Comparison of ENCODE assay signal across 1 cellular context in the genomic region with DNA sequence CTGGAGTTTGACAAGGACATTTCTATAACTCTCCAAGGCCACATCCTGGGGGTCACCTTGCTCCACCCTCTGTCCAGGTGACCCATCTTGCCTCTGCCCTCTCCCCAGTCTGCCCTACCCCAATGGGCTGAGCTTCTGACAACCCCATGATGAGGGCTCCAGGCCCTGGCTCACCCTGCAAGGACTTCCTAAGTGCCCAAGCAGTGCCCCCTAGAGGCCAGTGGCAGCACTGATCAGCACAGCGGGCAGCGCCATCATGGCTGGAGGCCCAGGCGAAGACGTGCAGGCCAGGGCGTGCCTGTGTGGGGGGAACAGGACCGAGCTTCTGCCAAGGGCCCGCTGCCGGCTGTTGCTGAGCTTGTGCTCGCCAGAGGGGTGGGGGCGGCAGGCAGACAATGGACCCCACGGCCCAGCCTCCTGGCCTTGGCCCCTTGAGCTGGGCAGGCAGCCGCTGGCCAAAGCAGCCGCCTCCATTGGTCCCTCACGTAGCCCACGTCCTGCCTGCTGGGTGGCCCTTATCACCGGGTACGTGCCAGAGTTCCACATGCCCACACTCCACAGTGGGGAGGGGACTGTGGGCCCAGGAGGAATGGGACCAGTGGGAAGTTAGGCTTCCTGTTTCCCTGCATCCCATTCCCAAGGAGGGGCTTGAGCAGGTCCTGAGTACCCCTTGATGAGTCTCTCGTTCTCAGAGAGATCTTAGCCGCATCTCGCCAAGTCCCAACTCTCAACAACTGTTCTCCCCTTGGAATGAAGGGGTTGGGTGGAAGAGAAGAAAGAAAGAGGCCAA.
TF ChIP-seq lines count a peak whose summit lies in the region.

No MANE protein-coding gene starts in this region.

TF ChIP-seq in K562, 482 proteins besides CTCF, POLR2A, EP300 and RAD21 (continued from another document and continues in another):
- TF ChIP-seq, protein P1, sequence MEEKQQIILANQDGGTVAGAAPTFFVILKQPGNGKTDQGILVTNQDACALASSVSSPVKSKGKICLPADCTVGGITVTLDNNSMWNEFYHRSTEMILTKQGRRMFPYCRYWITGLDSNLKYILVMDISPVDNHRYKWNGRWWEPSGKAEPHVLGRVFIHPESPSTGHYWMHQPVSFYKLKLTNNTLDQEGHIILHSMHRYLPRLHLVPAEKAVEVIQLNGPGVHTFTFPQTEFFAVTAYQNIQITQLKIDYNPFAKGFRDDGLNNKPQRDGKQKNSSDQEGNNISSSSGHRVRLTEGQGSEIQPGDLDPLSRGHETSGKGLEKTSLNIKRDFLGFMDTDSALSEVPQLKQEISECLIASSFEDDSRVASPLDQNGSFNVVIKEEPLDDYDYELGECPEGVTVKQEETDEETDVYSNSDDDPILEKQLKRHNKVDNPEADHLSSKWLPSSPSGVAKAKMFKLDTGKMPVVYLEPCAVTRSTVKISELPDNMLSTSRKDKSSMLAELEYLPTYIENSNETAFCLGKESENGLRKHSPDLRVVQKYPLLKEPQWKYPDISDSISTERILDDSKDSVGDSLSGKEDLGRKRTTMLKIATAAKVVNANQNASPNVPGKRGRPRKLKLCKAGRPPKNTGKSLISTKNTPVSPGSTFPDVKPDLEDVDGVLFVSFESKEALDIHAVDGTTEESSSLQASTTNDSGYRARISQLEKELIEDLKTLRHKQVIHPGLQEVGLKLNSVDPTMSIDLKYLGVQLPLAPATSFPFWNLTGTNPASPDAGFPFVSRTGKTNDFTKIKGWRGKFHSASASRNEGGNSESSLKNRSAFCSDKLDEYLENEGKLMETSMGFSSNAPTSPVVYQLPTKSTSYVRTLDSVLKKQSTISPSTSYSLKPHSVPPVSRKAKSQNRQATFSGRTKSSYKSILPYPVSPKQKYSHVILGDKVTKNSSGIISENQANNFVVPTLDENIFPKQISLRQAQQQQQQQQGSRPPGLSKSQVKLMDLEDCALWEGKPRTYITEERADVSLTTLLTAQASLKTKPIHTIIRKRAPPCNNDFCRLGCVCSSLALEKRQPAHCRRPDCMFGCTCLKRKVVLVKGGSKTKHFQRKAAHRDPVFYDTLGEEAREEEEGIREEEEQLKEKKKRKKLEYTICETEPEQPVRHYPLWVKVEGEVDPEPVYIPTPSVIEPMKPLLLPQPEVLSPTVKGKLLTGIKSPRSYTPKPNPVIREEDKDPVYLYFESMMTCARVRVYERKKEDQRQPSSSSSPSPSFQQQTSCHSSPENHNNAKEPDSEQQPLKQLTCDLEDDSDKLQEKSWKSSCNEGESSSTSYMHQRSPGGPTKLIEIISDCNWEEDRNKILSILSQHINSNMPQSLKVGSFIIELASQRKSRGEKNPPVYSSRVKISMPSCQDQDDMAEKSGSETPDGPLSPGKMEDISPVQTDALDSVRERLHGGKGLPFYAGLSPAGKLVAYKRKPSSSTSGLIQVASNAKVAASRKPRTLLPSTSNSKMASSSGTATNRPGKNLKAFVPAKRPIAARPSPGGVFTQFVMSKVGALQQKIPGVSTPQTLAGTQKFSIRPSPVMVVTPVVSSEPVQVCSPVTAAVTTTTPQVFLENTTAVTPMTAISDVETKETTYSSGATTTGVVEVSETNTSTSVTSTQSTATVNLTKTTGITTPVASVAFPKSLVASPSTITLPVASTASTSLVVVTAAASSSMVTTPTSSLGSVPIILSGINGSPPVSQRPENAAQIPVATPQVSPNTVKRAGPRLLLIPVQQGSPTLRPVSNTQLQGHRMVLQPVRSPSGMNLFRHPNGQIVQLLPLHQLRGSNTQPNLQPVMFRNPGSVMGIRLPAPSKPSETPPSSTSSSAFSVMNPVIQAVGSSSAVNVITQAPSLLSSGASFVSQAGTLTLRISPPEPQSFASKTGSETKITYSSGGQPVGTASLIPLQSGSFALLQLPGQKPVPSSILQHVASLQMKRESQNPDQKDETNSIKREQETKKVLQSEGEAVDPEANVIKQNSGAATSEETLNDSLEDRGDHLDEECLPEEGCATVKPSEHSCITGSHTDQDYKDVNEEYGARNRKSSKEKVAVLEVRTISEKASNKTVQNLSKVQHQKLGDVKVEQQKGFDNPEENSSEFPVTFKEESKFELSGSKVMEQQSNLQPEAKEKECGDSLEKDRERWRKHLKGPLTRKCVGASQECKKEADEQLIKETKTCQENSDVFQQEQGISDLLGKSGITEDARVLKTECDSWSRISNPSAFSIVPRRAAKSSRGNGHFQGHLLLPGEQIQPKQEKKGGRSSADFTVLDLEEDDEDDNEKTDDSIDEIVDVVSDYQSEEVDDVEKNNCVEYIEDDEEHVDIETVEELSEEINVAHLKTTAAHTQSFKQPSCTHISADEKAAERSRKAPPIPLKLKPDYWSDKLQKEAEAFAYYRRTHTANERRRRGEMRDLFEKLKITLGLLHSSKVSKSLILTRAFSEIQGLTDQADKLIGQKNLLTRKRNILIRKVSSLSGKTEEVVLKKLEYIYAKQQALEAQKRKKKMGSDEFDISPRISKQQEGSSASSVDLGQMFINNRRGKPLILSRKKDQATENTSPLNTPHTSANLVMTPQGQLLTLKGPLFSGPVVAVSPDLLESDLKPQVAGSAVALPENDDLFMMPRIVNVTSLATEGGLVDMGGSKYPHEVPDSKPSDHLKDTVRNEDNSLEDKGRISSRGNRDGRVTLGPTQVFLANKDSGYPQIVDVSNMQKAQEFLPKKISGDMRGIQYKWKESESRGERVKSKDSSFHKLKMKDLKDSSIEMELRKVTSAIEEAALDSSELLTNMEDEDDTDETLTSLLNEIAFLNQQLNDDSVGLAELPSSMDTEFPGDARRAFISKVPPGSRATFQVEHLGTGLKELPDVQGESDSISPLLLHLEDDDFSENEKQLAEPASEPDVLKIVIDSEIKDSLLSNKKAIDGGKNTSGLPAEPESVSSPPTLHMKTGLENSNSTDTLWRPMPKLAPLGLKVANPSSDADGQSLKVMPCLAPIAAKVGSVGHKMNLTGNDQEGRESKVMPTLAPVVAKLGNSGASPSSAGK (IDR thresholded peaks at IDR 0.05), result 0 out of 2 replicates have a peak, but pooled peaks have one; percentile 66
- TF ChIP-seq, protein P2, sequence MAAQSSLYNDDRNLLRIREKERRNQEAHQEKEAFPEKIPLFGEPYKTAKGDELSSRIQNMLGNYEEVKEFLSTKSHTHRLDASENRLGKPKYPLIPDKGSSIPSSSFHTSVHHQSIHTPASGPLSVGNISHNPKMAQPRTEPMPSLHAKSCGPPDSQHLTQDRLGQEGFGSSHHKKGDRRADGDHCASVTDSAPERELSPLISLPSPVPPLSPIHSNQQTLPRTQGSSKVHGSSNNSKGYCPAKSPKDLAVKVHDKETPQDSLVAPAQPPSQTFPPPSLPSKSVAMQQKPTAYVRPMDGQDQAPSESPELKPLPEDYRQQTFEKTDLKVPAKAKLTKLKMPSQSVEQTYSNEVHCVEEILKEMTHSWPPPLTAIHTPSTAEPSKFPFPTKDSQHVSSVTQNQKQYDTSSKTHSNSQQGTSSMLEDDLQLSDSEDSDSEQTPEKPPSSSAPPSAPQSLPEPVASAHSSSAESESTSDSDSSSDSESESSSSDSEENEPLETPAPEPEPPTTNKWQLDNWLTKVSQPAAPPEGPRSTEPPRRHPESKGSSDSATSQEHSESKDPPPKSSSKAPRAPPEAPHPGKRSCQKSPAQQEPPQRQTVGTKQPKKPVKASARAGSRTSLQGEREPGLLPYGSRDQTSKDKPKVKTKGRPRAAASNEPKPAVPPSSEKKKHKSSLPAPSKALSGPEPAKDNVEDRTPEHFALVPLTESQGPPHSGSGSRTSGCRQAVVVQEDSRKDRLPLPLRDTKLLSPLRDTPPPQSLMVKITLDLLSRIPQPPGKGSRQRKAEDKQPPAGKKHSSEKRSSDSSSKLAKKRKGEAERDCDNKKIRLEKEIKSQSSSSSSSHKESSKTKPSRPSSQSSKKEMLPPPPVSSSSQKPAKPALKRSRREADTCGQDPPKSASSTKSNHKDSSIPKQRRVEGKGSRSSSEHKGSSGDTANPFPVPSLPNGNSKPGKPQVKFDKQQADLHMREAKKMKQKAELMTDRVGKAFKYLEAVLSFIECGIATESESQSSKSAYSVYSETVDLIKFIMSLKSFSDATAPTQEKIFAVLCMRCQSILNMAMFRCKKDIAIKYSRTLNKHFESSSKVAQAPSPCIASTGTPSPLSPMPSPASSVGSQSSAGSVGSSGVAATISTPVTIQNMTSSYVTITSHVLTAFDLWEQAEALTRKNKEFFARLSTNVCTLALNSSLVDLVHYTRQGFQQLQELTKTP (IDR thresholded peaks at IDR 0.05; ENCODE audit: low read depth in 1 of 2, partially characterized antibody in 2 of 2), result no peak
- peak; percentile 92 for TF ChIP-seq ZNF175 (CRISPR knock-in tag; IDR thresholded peaks at IDR 0.05; ENCODE audit: low read depth)
- TF ChIP-seq BRCA1 (IDR thresholded peaks at IDR 0.05), result no peak
- TF ChIP-seq BRCA1 (CRISPR knock-in tag; IDR thresholded peaks at IDR 0.05), result no peak
- peak; percentile 20; the same call in 1 of the 2 replicates for TF ChIP-seq ELF4 (CRISPR knock-in tag; IDR thresholded peaks at IDR 0.05)
- peak; percentile 94 for TF ChIP-seq SMAD4 (CRISPR knock-in tag; conservative IDR thresholded peaks at IDR 0.05)
- 0 out of 2 replicates have a peak, but pooled peaks have one; percentile 27 for TF ChIP-seq TCFL5 (CRISPR knock-in tag; conservative IDR thresholded peaks at IDR 0.05)
- TF ChIP-seq ZNF766 (CRISPR knock-in tag; conservative IDR thresholded peaks at IDR 0.05), result peak; percentile 82
- TF ChIP-seq BRD4 (IDR thresholded peaks at IDR 0.05), result peak; percentile 67; the same call in 1 of the 2 replicates
- TF ChIP-seq ZNF354B (CRISPR knock-in tag; IDR thresholded peaks at IDR 0.05), result peak; percentile 8; the same call in 1 of the 2 replicates
- TF ChIP-seq EP400 (IDR thresholded peaks at IDR 0.05), result no peak
- no peak for TF ChIP-seq PHB2 (IDR thresholded peaks at IDR 0.05; ENCODE audit: low read depth)
- TF ChIP-seq SMARCC2 (IDR thresholded peaks at IDR 0.05; ENCODE audit: low read depth), result 0 out of 2 replicates have a peak, but pooled peaks have one; percentile 31
- TF ChIP-seq POLR2AphosphoS5 (IDR thresholded peaks at IDR 0.05; ENCODE audit: control insufficient read depth, insufficient read depth, low read depth, low read length), result no peak
- no peak for TF ChIP-seq NCOA6 (IDR thresholded peaks at IDR 0.05)
- peak; percentile 83 for TF ChIP-seq RB1 (IDR thresholded peaks at IDR 0.05; ENCODE audit: low read depth)
- no peak for TF ChIP-seq PTRF (tag; IDR thresholded peaks at IDR 0.05)
- 0 out of 2 replicates have a peak, but pooled peaks have one; percentile 39 for TF ChIP-seq RUNX1 (IDR thresholded peaks at IDR 0.05; ENCODE audit: low read depth)
- TF ChIP-seq, protein P3, sequence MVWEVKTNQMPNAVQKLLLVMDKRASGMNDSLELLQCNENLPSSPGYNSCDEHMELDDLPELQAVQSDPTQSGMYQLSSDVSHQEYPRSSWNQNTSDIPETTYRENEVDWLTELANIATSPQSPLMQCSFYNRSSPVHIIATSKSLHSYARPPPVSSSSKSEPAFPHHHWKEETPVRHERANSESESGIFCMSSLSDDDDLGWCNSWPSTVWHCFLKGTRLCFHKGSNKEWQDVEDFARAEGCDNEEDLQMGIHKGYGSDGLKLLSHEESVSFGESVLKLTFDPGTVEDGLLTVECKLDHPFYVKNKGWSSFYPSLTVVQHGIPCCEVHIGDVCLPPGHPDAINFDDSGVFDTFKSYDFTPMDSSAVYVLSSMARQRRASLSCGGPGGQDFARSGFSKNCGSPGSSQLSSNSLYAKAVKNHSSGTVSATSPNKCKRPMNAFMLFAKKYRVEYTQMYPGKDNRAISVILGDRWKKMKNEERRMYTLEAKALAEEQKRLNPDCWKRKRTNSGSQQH (CRISPR knock-in tag; IDR thresholded peaks at IDR 0.05), result peak; percentile 73
- TF ChIP-seq, protein P4, sequence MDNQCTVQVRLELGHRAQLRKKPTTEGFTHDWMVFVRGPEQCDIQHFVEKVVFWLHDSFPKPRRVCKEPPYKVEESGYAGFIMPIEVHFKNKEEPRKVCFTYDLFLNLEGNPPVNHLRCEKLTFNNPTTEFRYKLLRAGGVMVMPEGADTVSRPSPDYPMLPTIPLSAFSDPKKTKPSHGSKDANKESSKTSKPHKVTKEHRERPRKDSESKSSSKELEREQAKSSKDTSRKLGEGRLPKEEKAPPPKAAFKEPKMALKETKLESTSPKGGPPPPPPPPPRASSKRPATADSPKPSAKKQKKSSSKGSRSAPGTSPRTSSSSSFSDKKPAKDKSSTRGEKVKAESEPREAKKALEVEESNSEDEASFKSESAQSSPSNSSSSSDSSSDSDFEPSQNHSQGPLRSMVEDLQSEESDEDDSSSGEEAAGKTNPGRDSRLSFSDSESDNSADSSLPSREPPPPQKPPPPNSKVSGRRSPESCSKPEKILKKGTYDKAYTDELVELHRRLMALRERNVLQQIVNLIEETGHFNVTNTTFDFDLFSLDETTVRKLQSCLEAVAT (IDR thresholded peaks at IDR 0.05), result no peak
- 0 out of 2 replicates have a peak, but pooled peaks have one; percentile 70 for TF ChIP-seq ZNF77 (CRISPR knock-in tag; IDR thresholded peaks at IDR 0.05)
- TF ChIP-seq ZNF324 (CRISPR knock-in tag; IDR thresholded peaks at IDR 0.05), result peak; percentile 64; the same call in 1 of the 2 replicates
- no peak for TF ChIP-seq DNMT1 (IDR thresholded peaks at IDR 0.05)
- TF ChIP-seq MIER1 (IDR thresholded peaks at IDR 0.05; ENCODE audit: low read depth), result no peak
- TF ChIP-seq SRSF1 (IDR thresholded peaks at IDR 0.05; ENCODE audit: low read depth, low read length), result no peak
- TF ChIP-seq, protein P5, sequence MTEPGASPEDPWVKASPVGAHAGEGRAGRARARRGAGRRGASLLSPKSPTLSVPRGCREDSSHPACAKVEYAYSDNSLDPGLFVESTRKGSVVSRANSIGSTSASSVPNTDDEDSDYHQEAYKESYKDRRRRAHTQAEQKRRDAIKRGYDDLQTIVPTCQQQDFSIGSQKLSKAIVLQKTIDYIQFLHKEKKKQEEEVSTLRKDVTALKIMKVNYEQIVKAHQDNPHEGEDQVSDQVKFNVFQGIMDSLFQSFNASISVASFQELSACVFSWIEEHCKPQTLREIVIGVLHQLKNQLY (CRISPR knock-in tag; conservative IDR thresholded peaks at IDR 0.05), result no peak
- TF ChIP-seq, protein P6, sequence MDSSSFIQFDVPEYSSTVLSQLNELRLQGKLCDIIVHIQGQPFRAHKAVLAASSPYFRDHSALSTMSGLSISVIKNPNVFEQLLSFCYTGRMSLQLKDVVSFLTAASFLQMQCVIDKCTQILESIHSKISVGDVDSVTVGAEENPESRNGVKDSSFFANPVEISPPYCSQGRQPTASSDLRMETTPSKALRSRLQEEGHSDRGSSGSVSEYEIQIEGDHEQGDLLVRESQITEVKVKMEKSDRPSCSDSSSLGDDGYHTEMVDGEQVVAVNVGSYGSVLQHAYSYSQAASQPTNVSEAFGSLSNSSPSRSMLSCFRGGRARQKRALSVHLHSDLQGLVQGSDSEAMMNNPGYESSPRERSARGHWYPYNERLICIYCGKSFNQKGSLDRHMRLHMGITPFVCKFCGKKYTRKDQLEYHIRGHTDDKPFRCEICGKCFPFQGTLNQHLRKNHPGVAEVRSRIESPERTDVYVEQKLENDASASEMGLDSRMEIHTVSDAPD (CRISPR knock-in tag; IDR thresholded peaks at IDR 0.05), result no peak
- TF ChIP-seq ELF2 (CRISPR knock-in tag; IDR thresholded peaks at IDR 0.05), result peak; percentile 81
- TF ChIP-seq FOXM1 (IDR thresholded peaks at IDR 0.05; ENCODE audit: low read depth), result no peak
- no peak for TF ChIP-seq FOXM1 (CRISPR knock-in tag; IDR thresholded peaks at IDR 0.05; ENCODE audit: low read depth)
- TF ChIP-seq ARID2 (IDR thresholded peaks at IDR 0.05), result peak; percentile 61; the same call in 1 of the 2 replicates
- TF ChIP-seq TARDBP (IDR thresholded peaks at IDR 0.05), result 0 out of 2 replicates have a peak, but pooled peaks have one; percentile 22
- TF ChIP-seq OTX1 (CRISPR knock-in tag; IDR thresholded peaks at IDR 0.05), result peak; percentile 85; the same call in 1 of the 2 replicates
- TF ChIP-seq ZNF717 (CRISPR knock-in tag; IDR thresholded peaks at IDR 0.05), result no peak
- TF ChIP-seq, protein P7, sequence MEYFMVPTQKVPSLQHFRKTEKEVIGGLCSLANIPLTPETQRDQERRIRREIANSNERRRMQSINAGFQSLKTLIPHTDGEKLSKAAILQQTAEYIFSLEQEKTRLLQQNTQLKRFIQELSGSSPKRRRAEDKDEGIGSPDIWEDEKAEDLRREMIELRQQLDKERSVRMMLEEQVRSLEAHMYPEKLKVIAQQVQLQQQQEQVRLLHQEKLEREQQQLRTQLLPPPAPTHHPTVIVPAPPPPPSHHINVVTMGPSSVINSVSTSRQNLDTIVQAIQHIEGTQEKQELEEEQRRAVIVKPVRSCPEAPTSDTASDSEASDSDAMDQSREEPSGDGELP (CRISPR knock-in tag; IDR thresholded peaks at IDR 0.05; ENCODE audit: borderline replicate concordance), result peak; percentile 76; the same call in 1 of the 2 replicates
